1 cellular context compared by ENCODE assay signal in the genomic region with DNA sequence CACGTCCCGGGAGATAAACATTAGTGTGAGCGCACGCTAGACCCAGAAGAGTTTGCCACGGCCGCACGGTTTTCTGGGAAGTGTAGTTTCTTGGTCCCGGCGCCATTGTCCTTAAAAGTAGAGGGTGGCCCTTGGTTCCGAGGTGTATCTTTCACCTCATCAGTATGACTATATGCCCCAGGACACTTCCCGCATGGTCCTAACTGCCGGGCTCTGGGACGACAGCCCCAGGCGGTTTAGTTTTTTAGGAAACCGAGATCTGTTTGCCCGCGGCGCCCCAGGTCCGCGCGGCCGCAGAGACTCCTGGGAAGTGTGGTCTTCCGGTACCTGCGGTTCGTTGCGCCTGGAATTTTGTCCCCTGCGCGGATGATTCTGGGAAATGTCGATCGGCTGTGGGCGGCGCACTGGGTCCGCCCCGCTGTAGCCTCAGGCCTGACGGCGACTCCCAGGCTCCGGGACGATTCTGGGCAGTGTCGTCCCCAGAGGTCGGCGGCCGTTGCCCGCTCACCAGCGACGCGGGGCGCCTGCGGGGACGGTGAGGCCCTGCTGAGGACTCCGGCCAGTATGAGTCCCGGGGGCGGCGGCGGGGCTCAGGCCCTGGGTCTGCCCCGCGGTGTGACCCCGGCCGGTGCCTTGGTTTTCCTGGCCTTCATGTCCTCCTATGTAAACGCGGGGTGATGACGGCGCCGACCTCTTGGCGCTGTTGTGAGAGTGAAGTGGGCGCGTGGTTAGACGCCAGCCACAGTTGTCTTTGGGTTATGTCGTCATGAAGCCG.
TF ChIP-seq lines count a peak whose summit lies in the region.

A gene (plus strand): TSS at position 418 of the 775 bp plus-strand sequence. CDS start 795 bp downstream, outside the sequence.

TF ChIP-seq in IMR-90, 13 proteins besides CTCF, POLR2A, EP300 and RAD21 (continued from another document):
- TF ChIP-seq MXI1 (IDR thresholded peaks at IDR 0.05; ENCODE audit: borderline replicate concordance, low read depth, low read length), result peak; percentile 65; the same call in 1 of the 2 replicates
